Comparison of ENCODE assay signal across 17 cellular contexts in genomic region chr2:64919261-64919660, GRCh38.
DNase-seq lines count a peak whose midpoint lies in the region; ATAC-seq and TF ChIP-seq lines count a peak whose summit lies in the region.
"Had no signal": no experiment of that assay in that cellular context is flagged by ENCODE, and none has a peak within 500 bp of the region (broad histone marks: within the 10 kb centered on the region; RNA-seq: fewer than 3 reads in every experiment).

No MANE protein-coding gene starts in this region.

- peaks cover 5% of the 10 kb centered on the region for H3K36me3 Mint-ChIP-seq in activated CD8-positive, alpha-beta memory T cell treated with anti-CD3 and anti-CD28 coated beads, Interleukin-2, amount 10 ng/mL, durations not matched to agents 7 days and 5 days
- H3K36me3 Mint-ChIP-seq in activated naive CD8-positive, alpha-beta T cell: no peaks in the 10 kb centered on the region
- no peaks in the 10 kb centered on the region for H3K36me3 Mint-ChIP-seq in neural crest cell (ENCODE audit: low read depth)
- H3K36me3 Mint-ChIP-seq: brain had no signal

- H3K27me3 ChIP-seq in Karpas-422 (ENCODE audit: low read length): no peaks in the 10 kb centered on the region
- H3K27me3 ChIP-seq: MG63 had no signal

- no peak for DNase-seq in activated CD8-positive, alpha-beta memory T cell treated with anti-CD3 and anti-CD28 coated beads, Interleukin-2, amount 10 ng/mL, durations not matched to agents 7 days and 5 days
- DNase-seq in activated CD8-positive, alpha-beta memory T cell treated with anti-CD3 and anti-CD28 coated beads, Interleukin-2, amount 50 U/mL, for 48 hours: no peak
- DNase-seq in Karpas-422: peak; percentile 60
- no peak for DNase-seq in neural crest cell (ENCODE audit: low read depth, low spot score)
- DNase-seq in foreskin melanocyte: no peak
- DNase-seq in activated CD4-positive, alpha-beta T cell treated with anti-CD3 and anti-CD28 coated beads, Interleukin-2, amount 50 U/mL, for 4 hours: no peak
- DNase-seq: activated naive CD4-positive, alpha-beta T cell treated with Interleukin-2 at 50 U/mL for 16 hours; DMS53; MG63; NCI-H187; NCI-H226 had no signal

- no peaks in the 10 kb centered on the region for H3K9me3 Mint-ChIP-seq in activated CD8-positive, alpha-beta memory T cell treated with anti-CD3 and anti-CD28 coated beads, Interleukin-2, amount 10 ng/mL, durations not matched to agents 7 days and 5 days (ENCODE audit: low read depth)
- H3K9me3 Mint-ChIP-seq in activated naive CD8-positive, alpha-beta T cell (ENCODE audit: low read depth): no peaks in the 10 kb centered on the region
- H3K9me3 Mint-ChIP-seq in neural crest cell: no peaks in the 10 kb centered on the region

- CTCF ChIA-PET in activated CD8-positive, alpha-beta memory T cell treated with anti-CD3 and anti-CD28 coated beads, Interleukin-2, amount 10 ng/mL, durations not matched to agents 7 days and 5 days (lab: Charles Lee): interaction anchor here (0.7 to 3.8 kb wide), 11 partner anchors 12 to 588 kb away, joined by 4 to 61 read pairs (median 13); partner anchors contain the start of genes CEP68 and SLC1A4

- peaks cover 37% of the 10 kb centered on the region for H3K4me1 Mint-ChIP-seq in activated CD8-positive, alpha-beta memory T cell treated with anti-CD3 and anti-CD28 coated beads, Interleukin-2, amount 10 ng/mL, durations not matched to agents 7 days and 5 days
- H3K4me1 Mint-ChIP-seq in activated naive CD8-positive, alpha-beta T cell (ENCODE audit: low read depth): peaks cover 10% of the 10 kb centered on the region
- H3K4me1 Mint-ChIP-seq in neural crest cell: peaks cover 15% of the 10 kb centered on the region

- no peaks in the 10 kb centered on the region for H3K9me2 ChIP-seq in Karpas-422 (replicated peaks; ENCODE audit: insufficient read depth, low read length)

- H3K27me3 Mint-ChIP-seq in activated CD8-positive, alpha-beta memory T cell treated with anti-CD3 and anti-CD28 coated beads, Interleukin-2, amount 10 ng/mL, durations not matched to agents 7 days and 5 days: no peaks in the 10 kb centered on the region
- no peaks in the 10 kb centered on the region for H3K27me3 Mint-ChIP-seq in activated naive CD8-positive, alpha-beta T cell
- no peaks in the 10 kb centered on the region for H3K27me3 Mint-ChIP-seq in neural crest cell (ENCODE audit: low read depth)

- peak overlapping the region; percentile 30 for H3K27ac Mint-ChIP-seq in activated CD8-positive, alpha-beta memory T cell treated with anti-CD3 and anti-CD28 coated beads, Interleukin-2, amount 10 ng/mL, durations not matched to agents 7 days and 5 days
- H3K27ac Mint-ChIP-seq in activated naive CD8-positive, alpha-beta T cell: no peak overlapping the region
- H3K27ac Mint-ChIP-seq in neural crest cell (ENCODE audit: unreplicated experiment): no peak overlapping the region
- H3K27ac Mint-ChIP-seq: brain had no signal

- H3K79me2 ChIP-seq in Karpas-422 (ENCODE audit: low read length): peaks cover 21% of the 10 kb centered on the region

- peaks cover 82% of the 10 kb centered on the region for H3K4me1 ChIP-seq in Karpas-422 (ENCODE audit: low read length)

- peak overlapping the region; percentile 80 for H3K9ac ChIP-seq in Karpas-422 (ENCODE audit: low read length)

- no peak overlapping the region for H3K4me3 Mint-ChIP-seq in activated CD8-positive, alpha-beta memory T cell treated with anti-CD3 and anti-CD28 coated beads, Interleukin-2, amount 10 ng/mL, durations not matched to agents 7 days and 5 days
- H3K4me3 Mint-ChIP-seq in activated naive CD8-positive, alpha-beta T cell: peak overlapping the region; percentile 59
- H3K4me3 Mint-ChIP-seq in neural crest cell: peak overlapping the region; percentile 27
- H3K4me3 Mint-ChIP-seq: brain had no signal

- no peak for TF ChIP-seq CTCF in neural crest cell (conservative IDR thresholded peaks at IDR 0.05)

- peak overlapping the region; percentile 92 for H3K4me2 ChIP-seq in Karpas-422 (ENCODE audit: low read depth, low read length, poor library complexity, severe bottlenecking)

- peak overlapping the region; percentile 74; the same call in 1 of the 2 replicates for H3K4me3 ChIP-seq in Karpas-422 (ENCODE audit: low read length)
- H3K4me3 ChIP-seq: coronary artery, MG63 had no signal

- no peaks in the 10 kb centered on the region for H4K20me1 ChIP-seq in Karpas-422 (ENCODE audit: insufficient read depth, low read depth, low read length)

- H3K27ac ChIP-seq in Karpas-422 (ENCODE audit: low read length): peak overlapping the region; percentile 98
- H3K27ac ChIP-seq: C4-2B, coronary artery, RWPE1 had no signal

- no peak for ATAC-seq in activated CD8-positive, alpha-beta memory T cell treated with anti-CD3 and anti-CD28 coated beads, Interleukin-2, amount 10 ng/mL, durations not matched to agents 7 days and 5 days
- ATAC-seq in HG02840 (IDR thresholded peaks at IDR 0.05; ENCODE audit: low FRiP score, unreplicated experiment): no peak

- H3K36me3 ChIP-seq in Karpas-422 (ENCODE audit: insufficient read depth, low read length): no peaks in the 10 kb centered on the region
- H3K36me3 ChIP-seq: MG63 had no signal

- H2AFZ ChIP-seq in Karpas-422 (ENCODE audit: low read length): no peak overlapping the region

- no peaks in the 10 kb centered on the region for H3K9me3 ChIP-seq in Karpas-422 (ENCODE audit: low read length)
- H3K9me3 ChIP-seq: MG63 had no signal
